In genomic region chr19:7145494-7145893, GRCh38 we compare ENCODE assay signal across 18 cellular contexts.
"Had no signal": no experiment of that assay in that cellular context is flagged by ENCODE, and none has a peak within 500 bp of the region (broad histone marks: within the 10 kb centered on the region; RNA-seq: fewer than 3 reads in every experiment).

No MANE protein-coding gene starts in this region.

- ATAC-seq: activated CD4-positive, CD25-positive, alpha-beta regulatory T cell treated with anti-CD3 and anti-CD28 coated beads, Interleukin-2, amount 50 U/mL, for 24 hours; left ventricle myocardium superior; natural killer cell treated with Interleukin-12 subunit alpha and Interleukin-12 subunit beta and Interleukin-15 and Interleukin-18, amount 100 ng/mL, for 72 hours; right cardiac atrium; T-cell had no signal

- H3K4me3 ChIP-seq: breast epithelium, hepatocyte, tibial artery, vagina had no signal

- H3K9me3 Mint-ChIP-seq: dendritic cell treated with granulocyte-macrophage colony-stimulating factor and Interleukin-4, amounts not matched to agents 40 ng/mL and 50 ng/mL, for 4 days; natural killer cell treated with Interleukin-12 subunit alpha and Interleukin-12 subunit beta and Interleukin-15 and Interleukin-18, amount 100 ng/mL, for 72 hours had no signal

- H3K4me3 Mint-ChIP-seq: dendritic cell treated with granulocyte-macrophage colony-stimulating factor and Interleukin-4, amounts not matched to agents 40 ng/mL and 50 ng/mL, for 4 days; natural killer cell treated with Interleukin-12 subunit alpha and Interleukin-12 subunit beta and Interleukin-15 and Interleukin-18, amount 100 ng/mL, for 72 hours; T-cell had no signal

- H3K4me1 ChIP-seq: breast epithelium, tibial artery, vagina had no signal

- H3K27me3 Mint-ChIP-seq: dendritic cell treated with granulocyte-macrophage colony-stimulating factor and Interleukin-4, amounts not matched to agents 40 ng/mL and 50 ng/mL, for 4 days; natural killer cell treated with Interleukin-12 subunit alpha and Interleukin-12 subunit beta and Interleukin-15 and Interleukin-18, amount 100 ng/mL, for 72 hours had no signal

- H3K27ac Mint-ChIP-seq: dendritic cell treated with granulocyte-macrophage colony-stimulating factor and Interleukin-4, amounts not matched to agents 40 ng/mL and 50 ng/mL, for 4 days; natural killer cell treated with Interleukin-12 subunit alpha and Interleukin-12 subunit beta and Interleukin-15 and Interleukin-18, amount 100 ng/mL, for 72 hours; T-cell had no signal

- H3K27me3 ChIP-seq: breast epithelium, hepatocyte, tibial artery, vagina had no signal

- H3K4me1 Mint-ChIP-seq: T-cell had no signal

- H3K27ac ChIP-seq: breast epithelium, hepatocyte, tibial artery, vagina had no signal

- H3K9me3 ChIP-seq: tibial artery, vagina had no signal

- DNase-seq: activated CD4-positive, alpha-beta T cell treated with anti-CD3 and anti-CD28 coated beads, Interleukin-2, amount 50 U/mL, for 1 hour; activated CD8-positive, alpha-beta memory T cell treated with anti-CD3 and anti-CD28 coated beads for 24 hours; activated naive CD4-positive, alpha-beta T cell treated with Interleukin-2 at 50 U/mL for 16 hours; cerebellar nuclear complex; islet precursor cell; left ventricle myocardium superior; mesenchymal stem cell; right cardiac atrium; stimulated activated CD4-positive, alpha-beta T cell treated with anti-CD3 and anti-CD28 coated beads, Interleukin-1b, Interleukin-23, amount 100 ng/mL, for 48 hours; T-cell; T-helper 9 cell; tibial artery had no signal

- H3K36me3 Mint-ChIP-seq: natural killer cell treated with Interleukin-12 subunit alpha and Interleukin-12 subunit beta and Interleukin-15 and Interleukin-18, amount 100 ng/mL, for 72 hours had no signal
